Comparison of ENCODE assay signal across 8 cellular contexts in the genomic region with DNA sequence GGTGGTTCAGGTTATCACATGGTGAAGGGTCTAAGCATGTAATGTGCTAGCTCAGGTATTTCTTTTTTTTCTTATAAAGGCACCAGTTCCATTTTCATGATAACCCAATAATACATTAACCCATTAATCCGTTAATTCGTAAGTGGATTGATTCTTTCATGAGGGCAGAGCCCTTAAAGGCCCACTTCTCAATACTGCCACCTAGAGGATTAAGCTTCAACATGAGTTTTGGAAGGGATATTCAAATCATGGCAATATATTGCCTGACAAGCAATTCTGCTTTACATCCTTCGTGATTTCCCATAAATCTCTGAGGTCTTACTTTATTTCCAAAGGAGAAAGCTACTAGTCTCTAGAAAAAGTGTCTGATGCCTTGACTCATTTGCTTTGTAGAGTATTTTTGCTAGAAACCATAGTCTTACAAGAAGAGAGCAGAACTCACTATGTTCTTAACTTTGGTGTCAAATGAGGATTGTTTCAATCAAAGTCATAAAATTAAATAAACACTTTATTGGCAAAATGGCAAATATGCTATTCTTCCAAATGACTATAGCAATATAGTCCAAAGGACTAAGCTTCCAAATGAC.
DNase-seq lines count a peak whose midpoint lies in the region; ATAC-seq and TF ChIP-seq lines count a peak whose summit lies in the region.

No MANE protein-coding gene starts in this region.

- TF ChIP-seq POLR2A in thyroid gland (IDR thresholded peaks at IDR 0.05) = no peak

- H3K9me3 ChIP-seq in thyroid gland = no peaks in the 10 kb centered on the region

- H3K4me1 ChIP-seq in thyroid gland = no peaks in the 10 kb centered on the region

- TF ChIP-seq CTCF in thyroid gland (IDR thresholded peaks at IDR 0.05) = peak; percentile 27 to 70 (median 44)

- ATAC-seq in GM21528 (IDR thresholded peaks at IDR 0.05; ENCODE audit: low FRiP score, unreplicated experiment) (peak; percentile 81), HG03045 (IDR thresholded peaks at IDR 0.05; ENCODE audit: unreplicated experiment) (no peak)

- no peak overlapping the region for H3K27ac ChIP-seq in thyroid gland

- H3K27me3 ChIP-seq in thyroid gland = no peaks in the 10 kb centered on the region

- H3K4me3 ChIP-seq in thyroid gland (replicated peaks in 1 of 3) = no peak overlapping the region

- WGBS in thyroid gland, 2 donors = 24 to 25% methylated on average over 3 of the region's 3 CpGs

- DNase-seq in DMS53 treated with DMSO at 0.1 percent for 48 hours (lab: John Stamatoyannopoulos, UW; ENCODE audit: unreplicated experiment) = peak; percentile 25
- peak; percentile 62 for DNase-seq in NAMALWA (ENCODE audit: low spot score)
- peak; percentile 20 for DNase-seq in SKM-1 treated with dmso at 0.1 percent for 144 hours (lab: John Stamatoyannopoulos, UW; ENCODE audit: unreplicated experiment)
- peak; percentile 43 for DNase-seq in globus pallidus (ENCODE audit: low spot score)
- no peak for DNase-seq in thyroid gland
- DNase-seq in activated CD4-positive, alpha-beta T cell treated with anti-CD3 and anti-CD28 coated beads, Interleukin-2, amount 50 U/mL, for 48 hours = no peak

- intact Hi-C loops in thyroid gland (cut with DNase I) = loop anchor here (10.0 kb wide), 1 partner anchor 295 kb away; no protein-coding TSS in a partner anchor

- no peaks in the 10 kb centered on the region for H3K36me3 ChIP-seq in thyroid gland

Comparison
In these comparisons a context has a peak if more than half of its experiments do, and no peak if none do; other contexts are left out.
1. DNase-seq: peak in DMS53 treated with DMSO at 0.1 percent for 48 hours (single experiment), NAMALWA (single experiment), SKM-1 treated with dmso at 0.1 percent for 144 hours (single experiment) and globus pallidus (single experiment); none in thyroid gland (0 of 2) and activated CD4-positive, alpha-beta T cell treated with anti-CD3 and anti-CD28 coated beads, Interleukin-2, amount 50 U/mL, for 48 hours (0 of 2).